22 cellular contexts compared by ENCODE assay signal in genomic region chr7:157160433-157160832, GRCh38.
"Had no signal": no experiment of that assay in that cellular context is flagged by ENCODE, and none has a peak within 500 bp of the region (broad histone marks: within the 10 kb centered on the region; RNA-seq: fewer than 3 reads in every experiment).

No MANE protein-coding gene starts in this region.

- H3K4me3 ChIP-seq: mucosa of descending colon, pancreas, sigmoid colon, suprapubic skin, transverse colon, upper lobe of right lung, uterus had no signal

- H3K27me3 Mint-ChIP-seq: effector memory CD8-positive, alpha-beta T cell; naive B cell; natural killer cell treated with Interleukin-12 subunit alpha and Interleukin-12 subunit beta and Interleukin-15 and Interleukin-18, amount 100 ng/mL, for 72 hours; stimulated activated memory B cell treated with anti-CD40 and anti-IgM and Interleukin-4, amounts not matched to agents 10 μg/mL and 1 μg/mL and 100 μg/mL, for 72 hours had no signal

- H3K4me1 Mint-ChIP-seq: mesothelial cell of epicardium had no signal

- DNase-seq: cortex of kidney; effector memory CD8-positive, alpha-beta T cell; head of caudate nucleus; kidney; mesenchymal stem cell; mucosa of descending colon; naive B cell; pancreas; sigmoid colon; stimulated activated CD4-positive, alpha-beta T cell treated with anti-CD3 and anti-CD28 coated beads, Interleukin-2, amount 100 ng/mL, for 24 hours; stimulated activated CD4-positive, alpha-beta T cell treated with anti-CD3 and anti-CD28 coated beads, Interleukin-4, amount 100 ng/mL, for 24 hours; stimulated activated naive CD8-positive, alpha-beta T cell treated with anti-CD3 and anti-CD28 coated beads, Interleukin-15, Interleukin-2, amounts not matched to agents 100 U/mL and 50 U/mL, for 24 hours; transverse colon; upper lobe of right lung; uterus had no signal

- H3K27ac Mint-ChIP-seq: effector memory CD8-positive, alpha-beta T cell; natural killer cell treated with Interleukin-12 subunit alpha and Interleukin-12 subunit beta and Interleukin-15 and Interleukin-18, amount 100 ng/mL, for 72 hours; stimulated activated memory B cell treated with anti-CD40 and anti-IgM and Interleukin-4, amounts not matched to agents 10 μg/mL and 1 μg/mL and 100 μg/mL, for 72 hours had no signal

- H3K9me3 ChIP-seq: mucosa of descending colon, neutrophil, pancreas, sigmoid colon, suprapubic skin, transverse colon, upper lobe of right lung, uterus had no signal

- ATAC-seq: effector memory CD8-positive, alpha-beta T cell; left lobe of liver; mucosa of descending colon; natural killer cell treated with Interleukin-12 subunit alpha and Interleukin-12 subunit beta and Interleukin-15 and Interleukin-18, amount 100 ng/mL, for 72 hours; pancreas; stimulated activated memory B cell treated with anti-CD40 and anti-IgM and Interleukin-4, amounts not matched to agents 10 μg/mL and 1 μg/mL and 100 μg/mL, for 72 hours; stimulated activated naive CD8-positive, alpha-beta T cell treated with anti-CD3 and anti-CD28 coated beads, Interleukin-15, Interleukin-2, amounts not matched to agents 100 U/mL and 50 U/mL, for 24 hours; upper lobe of right lung had no signal

- H3K27ac ChIP-seq: neutrophil, pancreas, sigmoid colon, suprapubic skin, transverse colon, upper lobe of right lung, uterus had no signal

- H3K4me1 ChIP-seq: suprapubic skin, transverse colon, uterus had no signal

- H3K9me3 Mint-ChIP-seq: natural killer cell treated with Interleukin-12 subunit alpha and Interleukin-12 subunit beta and Interleukin-15 and Interleukin-18, amount 100 ng/mL, for 72 hours; neural crest cell had no signal

- H3K4me3 Mint-ChIP-seq: effector memory CD8-positive, alpha-beta T cell; mesothelial cell of epicardium; naive B cell; natural killer cell treated with Interleukin-12 subunit alpha and Interleukin-12 subunit beta and Interleukin-15 and Interleukin-18, amount 100 ng/mL, for 72 hours; neural crest cell; stimulated activated memory B cell treated with anti-CD40 and anti-IgM and Interleukin-4, amounts not matched to agents 10 μg/mL and 1 μg/mL and 100 μg/mL, for 72 hours had no signal

- H3K27me3 ChIP-seq: neutrophil, pancreas, sigmoid colon, suprapubic skin, transverse colon, upper lobe of right lung, uterus had no signal

- H3K36me3 ChIP-seq: uterus had no signal
